ENCODE assay signal across 17 cellular contexts in genomic region chrX:127207326-127207725, GRCh38.
DNase-seq lines count a peak whose midpoint lies in the region; ATAC-seq and TF ChIP-seq lines count a peak whose summit lies in the region.
"Had no signal": no experiment of that assay in that cellular context is flagged by ENCODE, and none has a peak within 500 bp of the region (broad histone marks: within the 10 kb centered on the region; RNA-seq: fewer than 3 reads in every experiment).

No MANE protein-coding gene starts in this region.

- H3K9ac ChIP-seq in NT2/D1 (ENCODE audit: insufficient read length, low read depth) (no peak overlapping the region), endodermal cell (ENCODE audit: extremely low read depth, low read length, poor library complexity, severe bottlenecking) (no peak overlapping the region), neural progenitor cell (no peak overlapping the region)
- H3K9ac ChIP-seq: BLaER1 had no signal

- no peaks in the 10 kb centered on the region for H3K36me3 ChIP-seq in NT2/D1 (ENCODE audit: insufficient read depth, insufficient read length, low read length)
- H3K36me3 ChIP-seq in endodermal cell (ENCODE audit: control insufficient read depth, insufficient read depth, low read length), result no peaks in the 10 kb centered on the region
- H3K36me3 ChIP-seq in neural progenitor cell, result no peaks in the 10 kb centered on the region
- H3K36me3 ChIP-seq in transverse colon, result no peaks in the 10 kb centered on the region
- H3K36me3 ChIP-seq in testis (ENCODE audit: low read depth, missing control alignments), result no peaks in the 10 kb centered on the region
- H3K36me3 ChIP-seq: BLaER1 had no signal

- TF ChIP-seq POLR2A in transverse colon (IDR thresholded peaks at IDR 0.05) (no peak), testis (IDR thresholded peaks at IDR 0.05) (no peak)

- in situ Hi-C loops in transverse colon (cut with MboI; ENCODE audit: low pct_ligation_motif_present in 1 of 4, low pct_unique_long_range_greater_than_20kb in 1 of 4, low sequenced_read_pairs in 3 of 4), result no loop called here

- H3K9me3 ChIP-seq in NT2/D1 (ENCODE audit: insufficient read depth, low read length) (no peaks in the 10 kb centered on the region), endodermal cell (ENCODE audit: control insufficient read depth, low read length) (no peaks in the 10 kb centered on the region), neural progenitor cell (ENCODE audit: low read depth) (peaks cover 11% of the 10 kb centered on the region), transverse colon (no peaks in the 10 kb centered on the region), testis (no peaks in the 10 kb centered on the region)
- H3K9me3 ChIP-seq: BLaER1 had no signal

- DNase-seq in ELF-1 (ENCODE audit: low read depth, low spot score), result peak; percentile 69
- peak; percentile 0 for DNase-seq in NT2/D1 (ENCODE audit: low read depth, low spot score)
- DNase-seq in endodermal cell, result peak; percentile 44
- peak; percentile 73 for DNase-seq in neural progenitor cell (ENCODE audit: low spot score)
- DNase-seq in transverse colon, result no peak
- DNase-seq in testis, result no peak
- DNase-seq in NCI-H1048 (lab: John Stamatoyannopoulos, UW), result no peak
- DNase-seq: 8988T; CD4-positive, alpha-beta memory T cell; DMS153; DMS79; GF-D8; HCEC 1CT had no signal

- TF ChIP-seq EP300 in transverse colon (IDR thresholded peaks at IDR 0.05; ENCODE audit: low read depth), result no peak

- H3K36me3 Mint-ChIP-seq in endodermal cell (ENCODE audit: low read depth), result peaks cover 3% of the 10 kb centered on the region
- no peaks in the 10 kb centered on the region for H3K36me3 Mint-ChIP-seq in neural progenitor cell
- H3K36me3 Mint-ChIP-seq: CD14-positive monocyte; CD4-positive, alpha-beta memory T cell had no signal

- ATAC-seq in HG02884 (IDR thresholded peaks at IDR 0.05; ENCODE audit: unreplicated experiment), result no peak

- peak overlapping the region; percentile 24 for H3K4me3 Mint-ChIP-seq in endodermal cell
- no peak overlapping the region for H3K4me3 Mint-ChIP-seq in neural progenitor cell
- H3K4me3 Mint-ChIP-seq: CD14-positive monocyte; CD4-positive, alpha-beta memory T cell had no signal

- H3K27ac ChIP-seq in endodermal cell (ENCODE audit: low read depth, low read length) (no peak overlapping the region), neural progenitor cell (peak overlapping the region; percentile 46), transverse colon (no peak overlapping the region), testis (no peak overlapping the region)
- H3K27ac ChIP-seq: BLaER1, HL-60 had no signal

- H3K4me1 ChIP-seq in NT2/D1 (ENCODE audit: insufficient read depth, insufficient read length) (no peaks in the 10 kb centered on the region), endodermal cell (ENCODE audit: control insufficient read depth, insufficient read depth, low read length) (no peaks in the 10 kb centered on the region), neural progenitor cell (peaks cover 17% of the 10 kb centered on the region), transverse colon (no peaks in the 10 kb centered on the region), testis (no peaks in the 10 kb centered on the region)
- H3K4me1 ChIP-seq: BLaER1 had no signal

- H3K27me3 Mint-ChIP-seq in endodermal cell (ENCODE audit: insufficient read depth), result no peaks in the 10 kb centered on the region
- no peaks in the 10 kb centered on the region for H3K27me3 Mint-ChIP-seq in neural progenitor cell (ENCODE audit: insufficient read depth, low read depth)
- H3K27me3 Mint-ChIP-seq: CD4-positive, alpha-beta memory T cell had no signal

- peaks cover 5% of the 10 kb centered on the region for H3F3A ChIP-seq in neural progenitor cell (ENCODE audit: low read depth)

- H4K20me1 ChIP-seq in neural progenitor cell (ENCODE audit: low read depth), result no peaks in the 10 kb centered on the region
- H4K20me1 ChIP-seq: BLaER1 had no signal

- H3K4me2 ChIP-seq in neural progenitor cell, result no peak overlapping the region
- H3K4me2 ChIP-seq: BLaER1 had no signal

- peaks cover 11% of the 10 kb centered on the region for H3K4me1 Mint-ChIP-seq in endodermal cell
- peaks cover 14% of the 10 kb centered on the region for H3K4me1 Mint-ChIP-seq in neural progenitor cell
- H3K4me1 Mint-ChIP-seq: CD14-positive monocyte; CD4-positive, alpha-beta memory T cell had no signal

- H3K9me3 Mint-ChIP-seq in endodermal cell, result peaks cover 8% of the 10 kb centered on the region
- H3K9me3 Mint-ChIP-seq in neural progenitor cell, result peaks cover 15% of the 10 kb centered on the region

- H3K27ac Mint-ChIP-seq in endodermal cell, result peak overlapping the region; percentile 89
- peak overlapping the region; percentile 61 for H3K27ac Mint-ChIP-seq in neural progenitor cell
- H3K27ac Mint-ChIP-seq: CD14-positive monocyte; CD4-positive, alpha-beta memory T cell had no signal

- no peaks in the 10 kb centered on the region for H3K27me3 ChIP-seq in NT2/D1 (ENCODE audit: insufficient read depth, insufficient read length)
- H3K27me3 ChIP-seq in endodermal cell (ENCODE audit: control insufficient read depth, insufficient read depth, low read length, poor library complexity, severe bottlenecking), result no peaks in the 10 kb centered on the region
- no peaks in the 10 kb centered on the region for H3K27me3 ChIP-seq in neural progenitor cell
- no peaks in the 10 kb centered on the region for H3K27me3 ChIP-seq in transverse colon
- no peaks in the 10 kb centered on the region for H3K27me3 ChIP-seq in testis

- H2AFZ ChIP-seq in neural progenitor cell (replicated peaks), result no peak overlapping the region

- no peaks in the 10 kb centered on the region for H3K79me2 ChIP-seq in neural progenitor cell (ENCODE audit: low read depth)

- TF ChIP-seq CTCF in endodermal cell (conservative IDR thresholded peaks at IDR 0.05) (no peak), neural progenitor cell (IDR thresholded peaks at IDR 0.05) (no peak), transverse colon (IDR thresholded peaks at IDR 0.05) (no peak), testis (IDR thresholded peaks at IDR 0.05) (no peak)

- WGBS in endodermal cell (ENCODE audit: insufficient coverage in 1 of 2, insufficient read length in 1 of 2), 2 experiments, result 76% methylated on average over 3 of the region's 3 CpGs; no CpG with 5 or more reads in 1 of the 2 experiments
- WGBS in transverse colon (ENCODE audit: low coverage in 1 of 2), 2 donors, result 65% methylated on average over 3 of the region's 3 CpGs; no CpG with 5 or more reads in 1 of the 2 donors
- 69% methylated on average over 3 of the region's 3 CpGs; no CpG with 5 or more reads in 1 of the 2 donors for WGBS in testis, 2 donors

- no peak overlapping the region for H3K4me3 ChIP-seq in NT2/D1 (ENCODE audit: insufficient read length, low read depth)
- no peak overlapping the region for H3K4me3 ChIP-seq in endodermal cell (ENCODE audit: low read length)
- no peak overlapping the region for H3K4me3 ChIP-seq in neural progenitor cell
- no peak overlapping the region for H3K4me3 ChIP-seq in transverse colon
- H3K4me3 ChIP-seq in testis, result no peak overlapping the region
- H3K4me3 ChIP-seq: BLaER1 had no signal

- intact Hi-C loops in transverse colon (cut with DNase I; ENCODE audit: low total_unique reads), result no loop called here
- intact Hi-C loops in testis (cut with DNase I; ENCODE audit: low total_unique reads), result no loop called here

Comparison
In these comparisons a context has a peak if more than half of its experiments do, and no peak if none do; other contexts are left out.
1. DNase-seq: peak in ELF-1 (single experiment), NT2/D1 (single experiment), endodermal cell (single experiment) and neural progenitor cell (single experiment); none in transverse colon (single experiment), testis (single experiment) and NCI-H1048 (single experiment).